Comparison of ENCODE assay signal across 8 cellular contexts in the genomic region with DNA sequence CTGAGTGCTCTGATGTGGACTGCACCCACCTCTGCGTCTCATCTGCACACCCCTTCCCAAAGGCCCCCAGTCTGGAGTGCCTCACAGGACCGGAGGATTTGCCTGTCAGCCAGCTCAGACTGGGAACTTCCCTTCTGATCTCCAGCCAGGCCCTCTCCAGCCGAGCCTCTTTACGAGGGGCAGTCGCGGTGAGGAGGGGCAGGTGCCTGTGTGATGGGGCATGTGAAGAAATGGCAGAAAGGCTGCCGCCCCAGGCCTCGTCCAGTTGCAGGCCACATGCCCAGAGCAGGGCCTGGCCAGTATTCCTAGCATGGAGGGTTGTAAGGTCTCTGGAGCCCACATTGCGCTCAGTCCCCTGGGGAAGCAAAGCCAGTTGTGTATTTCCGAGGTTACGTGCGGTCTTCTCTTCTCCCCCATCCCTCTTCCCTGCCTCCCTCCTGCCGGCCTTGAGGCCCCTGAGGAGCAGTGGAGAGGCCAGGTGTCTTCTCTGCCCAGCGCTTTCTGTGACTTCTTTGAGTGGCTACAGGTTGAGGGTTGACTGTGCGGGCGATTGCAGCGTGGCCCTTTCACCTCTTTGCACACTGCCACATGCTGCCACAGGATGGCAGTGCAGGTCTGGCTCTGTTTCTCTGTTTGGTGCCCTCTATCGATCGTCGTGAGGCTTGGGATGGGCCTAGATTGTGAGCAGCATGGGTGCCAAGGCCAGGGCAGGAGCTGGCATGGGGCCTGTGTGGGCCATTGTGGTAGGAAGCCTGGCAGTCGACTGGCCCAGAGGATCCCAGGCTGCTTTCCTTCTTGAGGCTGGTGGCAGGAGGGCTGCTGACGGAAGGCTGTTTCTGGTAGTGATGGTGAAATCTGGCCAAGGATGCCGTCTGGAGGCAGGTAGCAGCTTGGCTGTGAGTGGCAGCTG. TPM values are rescaled to one million over a fixed set of nuclear protein-coding genes. Genes with fewer than 3 reads are reported as not detected.
DNase-seq lines count a peak whose midpoint lies in the region; ATAC-seq and TF ChIP-seq lines count a peak whose summit lies in the region.

No MANE protein-coding gene starts in this region.

- no peak overlapping the region for H3K27ac ChIP-seq in body of pancreas

- no peak for TF ChIP-seq POLR2A in body of pancreas (IDR thresholded peaks at IDR 0.05)

- H3K4me1 ChIP-seq in body of pancreas: peaks cover 42% of the 10 kb centered on the region

- no peaks in the 10 kb centered on the region for H3K27me3 ChIP-seq in body of pancreas

- ATAC-seq in GM18909 (IDR thresholded peaks at IDR 0.05; ENCODE audit: poor library complexity, unreplicated experiment): peak; percentile 47
- peak; percentile 60 for ATAC-seq in body of pancreas
- no peak for ATAC-seq in HG02623 (IDR thresholded peaks at IDR 0.05; ENCODE audit: unreplicated experiment)

- WGBS in body of pancreas, 2 donors: 62 to 69% methylated on average over 21 to 23 of the region's 23 CpGs

- no peak overlapping the region for H3K4me3 ChIP-seq in body of pancreas

- no peaks in the 10 kb centered on the region for H3K9me3 ChIP-seq in body of pancreas

- H3K36me3 ChIP-seq in body of pancreas (replicated peaks in 1 of 2; ENCODE audit: insufficient read depth in 1 of 2, low read depth in 2 of 2): peaks cover 20 to 46% of the 10 kb centered on the region in 2 donors

- peak; percentile 46 to 82 (median 64) for TF ChIP-seq CTCF in body of pancreas (IDR thresholded peaks at IDR 0.05)

- peak; percentile 89 for DNase-seq in Ammon's horn (ENCODE audit: low spot score)
- peak; percentile 93 for DNase-seq in NAMALWA (ENCODE audit: low spot score)
- peak; percentile 70 for DNase-seq in UCSD-AML1 (lab: John Stamatoyannopoulos, UW; ENCODE audit: unreplicated experiment)
- DNase-seq in body of pancreas: peak; percentile 71 to 82 (median 78)
- DNase-seq in inferior parietal cortex (ENCODE audit: extremely low spot score): peak; percentile 75
- DNase-seq in stimulated activated CD4-positive, alpha-beta T cell treated with anti-CD3 and anti-CD28 coated beads, Interleukin-1b, Interleukin-23, amount 100 ng/mL, for 1 hour (ENCODE audit: low read depth in 2 of 2): peak; percentile 17 to 52

- intact Hi-C loops in body of pancreas (cut with DNase I): loop anchor here (10.0 kb wide), 3 partner anchors 176 to 324 kb away; no protein-coding TSS in a partner anchor

RNA-seq across cellular contexts. Expression of a gene that starts 5.3 kb away (rescaled TPM):
- total RNA-seq in body of pancreas: 100 to 1,000 TPM in 1 of 2 donors, 10 to 100 TPM in 1; 48.0 to 126 TPM

Comparison
In these comparisons a context has a peak if more than half of its experiments do, and no peak if none do; other contexts are left out.
1. DNase-seq: peak in every context shown above with its lines; median percentile 93 in NAMALWA; 89 in Ammon's horn; 78 in body of pancreas; 75 in inferior parietal cortex; 70 in UCSD-AML1; 34 in stimulated activated CD4-positive, alpha-beta T cell treated with anti-CD3 and anti-CD28 coated beads, Interleukin-1b, Interleukin-23, amount 100 ng/mL, for 1 hour.